ENCODE assay signal across 1 cellular context in genomic region chr11:5591613-5592012, GRCh38.
TF ChIP-seq lines count a peak whose summit lies in the region.

No MANE protein-coding gene starts in this region.

TF ChIP-seq in GM23338, 12 proteins besides CTCF, POLR2A, EP300 and RAD21:
- no peak for TF ChIP-seq REST (IDR thresholded peaks at IDR 0.05; ENCODE audit: unreplicated experiment)
- TF ChIP-seq ZNF114 (CRISPR knock-in tag; IDR thresholded peaks at IDR 0.05): no peak
- TF ChIP-seq EZH2 (IDR thresholded peaks at IDR 0.05; ENCODE audit: low read depth, unreplicated experiment): no peak
- TF ChIP-seq JUNB (IDR thresholded peaks at IDR 0.05; ENCODE audit: unreplicated experiment): no peak
- TF ChIP-seq NANOG (IDR thresholded peaks at IDR 0.05; ENCODE audit: borderline replicate concordance): no peak
- TF ChIP-seq ZNF331 (CRISPR knock-in tag; IDR thresholded peaks at IDR 0.05; ENCODE audit: low read depth): no peak
- TF ChIP-seq EZH2phosphoT487 (IDR thresholded peaks at IDR 0.05; ENCODE audit: unreplicated experiment): no peak
- TF ChIP-seq ETS1 (IDR thresholded peaks at IDR 0.05): no peak
- no peak for TF ChIP-seq ZNF462 (CRISPR knock-in tag; IDR thresholded peaks at IDR 0.05)
- TF ChIP-seq CREB1 (CRISPR knock-in tag; IDR thresholded peaks at IDR 0.05; ENCODE audit: low read depth): no peak
- no peak for TF ChIP-seq STAT1 (IDR thresholded peaks at IDR 0.05; ENCODE audit: unreplicated experiment)
- no peak for TF ChIP-seq POLR2AphosphoS5 (IDR thresholded peaks at IDR 0.05; ENCODE audit: low read depth)
